In genomic region chr16:89224665-89225064, GRCh38 we compare ENCODE assay signal across 1 cellular context.
TF ChIP-seq lines count a peak whose summit lies in the region.

No MANE protein-coding gene starts in this region.

TF ChIP-seq in K562, 482 proteins besides CTCF, POLR2A, EP300 and RAD21:
- TF ChIP-seq ZBTB33 (CRISPR knock-in tag; IDR thresholded peaks at IDR 0.05): peak; percentile 94
- no peak for TF ChIP-seq CREB1 (IDR thresholded peaks at IDR 0.05)
- no peak for TF ChIP-seq CREB1 (CRISPR knock-in tag; IDR thresholded peaks at IDR 0.05)
- no peak for TF ChIP-seq XRCC3 (IDR thresholded peaks at IDR 0.05)
